ENCODE assay signal across 8 cellular contexts in the genomic region with DNA sequence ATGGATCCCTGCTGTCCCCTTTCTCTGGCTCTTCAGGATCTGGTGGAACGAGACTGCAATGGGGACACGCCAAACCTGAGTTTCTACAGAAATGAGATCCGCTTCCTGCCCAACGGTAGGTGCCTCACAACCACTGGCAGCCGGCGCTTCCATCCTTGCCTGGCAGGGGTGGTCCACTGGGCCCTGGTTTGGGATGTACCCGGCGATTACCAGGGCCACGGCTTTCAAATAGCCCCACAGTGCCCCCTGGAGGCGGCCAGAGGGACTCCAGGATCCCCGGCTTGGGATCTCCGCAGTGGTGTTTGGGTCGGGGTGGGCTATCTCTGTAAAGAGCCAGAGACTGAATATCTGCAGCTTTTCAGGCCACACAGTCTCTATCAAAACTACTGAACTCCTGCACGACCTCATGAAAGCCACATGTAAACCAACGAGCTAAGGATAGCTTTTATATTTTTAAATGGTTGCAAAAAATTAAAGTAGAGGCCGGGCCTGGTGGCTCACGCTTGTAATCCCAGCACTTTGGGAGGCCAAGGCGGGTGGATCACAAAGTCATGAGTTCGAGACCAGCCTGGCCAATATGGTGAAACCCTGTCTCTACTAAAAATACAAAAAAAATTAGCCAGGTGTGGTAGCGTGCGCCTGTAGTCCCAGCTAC. TPM values are rescaled to one million over a fixed set of nuclear protein-coding genes. Genes with fewer than 3 reads are reported as not detected.
DNase-seq lines count a peak whose midpoint lies in the region; ATAC-seq lines count a peak whose summit lies in the region.

No MANE protein-coding gene starts in this region.

- no peaks in the 10 kb centered on the region for H3K4me1 ChIP-seq in mesendoderm (ENCODE audit: control insufficient read depth, low read depth, low read length)

- H2BK120ac ChIP-seq in mesendoderm (ENCODE audit: low read depth, low read length), result no peak overlapping the region

- no peaks in the 10 kb centered on the region for H3K79me1 ChIP-seq in mesendoderm (ENCODE audit: low read length)

- no CpG with 5 or more reads among the region's 21 CpGs for WGBS in mesendoderm (ENCODE audit: extremely low coverage, insufficient coverage, low lambda C conversion rate)

- H3K4me2 ChIP-seq in mesendoderm (ENCODE audit: low read length), result no peak overlapping the region

- H4K8ac ChIP-seq in mesendoderm (ENCODE audit: low read depth, low read length), result no peak overlapping the region

- H3K36me3 ChIP-seq in mesendoderm (ENCODE audit: control insufficient read depth, insufficient read depth, low read length), result peaks cover 3% of the 10 kb centered on the region

- no peak overlapping the region for H4K5ac ChIP-seq in mesendoderm (ENCODE audit: low read length)

- DNase-seq in NCI-H446 (lab: John Stamatoyannopoulos, UW) (peak; percentile 35 to 69), NCI-H446 treated with DMSO at 0.1 percent for 48 hours (lab: John Stamatoyannopoulos, UW) (no peak), NCI-H2227 (lab: John Stamatoyannopoulos, UW; ENCODE audit: unreplicated experiment) (peak; percentile 82), dermis blood vessel endothelial cell (peak; percentile 73), mesendoderm (peak; percentile 64)
- peak; percentile 59 to 68 for DNase-seq in activated CD4-positive, alpha-beta T cell treated with anti-CD3 and anti-CD28 coated beads, Interleukin-2, amount 50 U/mL, for 4 hours
- peak; percentile 50 to 61 for DNase-seq in stimulated activated CD8-positive, alpha-beta memory T cell treated with anti-CD3 and anti-CD28 coated beads, Interleukin-7, amount 100 ng/mL, for 1 hour (ENCODE audit: low read depth in 2 of 2)

- no peaks in the 10 kb centered on the region for H3K79me2 ChIP-seq in mesendoderm (ENCODE audit: control insufficient read depth, insufficient read depth, low read length)

- H2BK15ac ChIP-seq in mesendoderm (replicated peaks; ENCODE audit: low read depth), result no peak overlapping the region

- H3K4me3 ChIP-seq in mesendoderm (ENCODE audit: low read length), result no peak overlapping the region

- no peak overlapping the region for H3K4ac ChIP-seq in mesendoderm (ENCODE audit: low read depth, low read length)

- ATAC-seq in HG03354 (IDR thresholded peaks at IDR 0.05; ENCODE audit: poor library complexity, severe bottlenecking, unreplicated experiment), result no peak

- no peak overlapping the region for H2BK5ac ChIP-seq in mesendoderm (ENCODE audit: low read length)

- H3K27ac ChIP-seq in mesendoderm (ENCODE audit: low read depth, low read length), result no peak overlapping the region

- no peak overlapping the region for H3K23ac ChIP-seq in mesendoderm (ENCODE audit: low read length)

- H3K27me3 ChIP-seq in mesendoderm (ENCODE audit: insufficient read depth, low read length, poor library complexity), result no peaks in the 10 kb centered on the region

- H3K9ac ChIP-seq in mesendoderm (ENCODE audit: low read length), result no peak overlapping the region

- no peak overlapping the region for H3K56ac ChIP-seq in mesendoderm (ENCODE audit: low read length)

- no peak overlapping the region for H3K18ac ChIP-seq in mesendoderm (ENCODE audit: low read length)

- H2AK5ac ChIP-seq in mesendoderm (ENCODE audit: low read length), result no peak overlapping the region

RNA-seq across cellular contexts. Expression of gene OGFR, which starts 3.7 kb away (rescaled TPM):
- total RNA-seq in dermis blood vessel endothelial cell, result 48.8 and 58.4 TPM in 2 replicates
- polyA plus RNA-seq in mesendoderm (2013, experiment 1 of 2), result 11.3 TPM
- 11.4 TPM for polyA plus RNA-seq in mesendoderm (2013, experiment 2 of 2)

RNA-seq across cellular contexts. Expression of gene COL9A3, which starts 8.5 kb away (rescaled TPM):
- total RNA-seq in dermis blood vessel endothelial cell, result 1.3 and 1.9 TPM in 2 replicates
- 45.6 TPM for polyA plus RNA-seq in mesendoderm (2013, experiment 1 of 2)
- 45.1 TPM for polyA plus RNA-seq in mesendoderm (2013, experiment 2 of 2)

RNA-seq across cellular contexts. Expression of gene MRGBP, which starts 12.1 kb away (rescaled TPM):
- 18.5 and 19.5 TPM in 2 replicates for total RNA-seq in dermis blood vessel endothelial cell
- 13.3 TPM for polyA plus RNA-seq in mesendoderm (2013, experiment 1 of 2)
- 13.2 TPM for polyA plus RNA-seq in mesendoderm (2013, experiment 2 of 2)

RNA-seq across cellular contexts. Expression of gene TCFL5, which starts 53.3 kb away (rescaled TPM):
- total RNA-seq in dermis blood vessel endothelial cell, result 14.1 and 14.8 TPM in 2 replicates
- polyA plus RNA-seq in mesendoderm (2013, experiment 1 of 2), result 5.1 TPM
- polyA plus RNA-seq in mesendoderm (2013, experiment 2 of 2), result 4.8 TPM
